In the genomic region with DNA sequence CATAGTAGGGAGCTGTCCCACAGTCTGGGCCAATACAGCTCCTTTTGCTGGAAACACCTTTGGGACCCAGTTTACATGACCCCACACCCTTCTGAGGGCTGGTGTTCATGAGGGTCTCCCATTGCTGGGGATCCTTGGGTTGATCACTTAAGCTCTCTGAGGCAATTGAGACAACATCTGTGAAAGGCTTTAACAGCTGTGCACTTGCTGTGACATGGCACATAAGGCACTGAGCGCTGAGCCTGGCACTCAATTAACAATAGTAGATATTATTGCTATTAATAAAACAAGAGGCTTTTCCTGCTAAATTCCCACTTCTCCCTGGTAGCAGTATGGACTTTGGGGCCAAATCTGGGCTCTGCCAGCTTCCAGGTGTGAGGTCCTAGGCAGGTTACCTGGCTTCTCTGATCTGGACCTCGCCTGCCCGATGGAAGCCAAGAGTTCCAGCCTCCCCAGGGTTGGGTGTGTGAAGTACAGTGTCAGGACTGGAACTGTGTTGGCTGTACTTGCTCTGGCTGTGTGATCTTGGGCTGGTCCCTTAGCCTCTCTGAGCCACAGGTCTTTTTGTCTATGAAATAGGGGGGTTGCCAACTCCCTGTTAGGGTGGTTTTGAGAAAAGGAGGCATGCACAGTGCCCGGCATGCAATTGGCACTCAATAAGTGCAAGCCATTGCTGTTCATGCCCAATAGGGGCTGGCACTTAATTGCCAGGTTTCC, we compare ENCODE assay signal across 10 cellular contexts. TPM values are rescaled to one million over a fixed set of nuclear protein-coding genes. Genes with fewer than 3 reads are reported as not detected.
DNase-seq lines count a peak whose midpoint lies in the region; ATAC-seq and TF ChIP-seq lines count a peak whose summit lies in the region.
"Had no signal": no experiment of that assay in that cellular context is flagged by ENCODE, and none has a peak within 500 bp of the region (broad histone marks: within the 10 kb centered on the region; RNA-seq: fewer than 3 reads in every experiment).

No MANE protein-coding gene starts in this region.

- DNase-seq in CD4-positive, alpha-beta T cell: no peak
- DNase-seq in GM10248 (ENCODE audit: extremely low spot score): no peak
- DNase-seq: NCI-H1694 had no signal

- peak overlapping the region; percentile 89 for H3K27ac Mint-ChIP-seq in CD4-positive, alpha-beta T cell

- H3K27me3 ChIP-seq in CD4-positive, alpha-beta T cell (ENCODE audit: control insufficient read depth, insufficient read depth, low read length): no peaks in the 10 kb centered on the region
- peaks cover 9% of the 10 kb centered on the region for H3K27me3 ChIP-seq in Loucy (ENCODE audit: insufficient read depth, low read length, poor library complexity, severe bottlenecking)
- H3K27me3 ChIP-seq in duodenal mucosa (ENCODE audit: control insufficient read depth in 1 of 2, insufficient read depth in 2 of 2, low read length in 2 of 2): no peaks in the 10 kb centered on the region
- peaks cover 4% of the 10 kb centered on the region for H3K27me3 ChIP-seq in neutrophil

- H3K27me3 Mint-ChIP-seq in CD4-positive, alpha-beta T cell: no peaks in the 10 kb centered on the region

- H3K9me2 ChIP-seq in Loucy (replicated peaks; ENCODE audit: low read depth, low read length): no peaks in the 10 kb centered on the region

- CTCF ChIA-PET in CD4-positive, alpha-beta T cell (lab: Charles Lee): interaction anchor here (8.4 to 16.9 kb wide), 2 partner anchors 12 to 42 kb away, joined by 56 to 487 read pairs; no protein-coding TSS in a partner anchor
- CTCF ChIA-PET in GM10248 (lab: Yijun Ruan, JAX): interaction anchor here (1.2 to 25.8 kb wide), 4 partner anchors 10 to 34 kb away, joined by 3 to 1216 read pairs (median 20); no protein-coding TSS in a partner anchor

- H3K4me2 ChIP-seq in Loucy (ENCODE audit: low read depth, low read length, poor library complexity, severe bottlenecking): peak overlapping the region; percentile 99

- no peaks in the 10 kb centered on the region for H3K9me3 ChIP-seq in CD4-positive, alpha-beta T cell (ENCODE audit: control insufficient read depth, low read length)
- H3K9me3 ChIP-seq in Loucy (ENCODE audit: insufficient read depth, low read depth, low read length) (no peaks in the 10 kb centered on the region), duodenal mucosa (ENCODE audit: control insufficient read depth in 1 of 2, low read length in 2 of 2) (no peaks in the 10 kb centered on the region), neutrophil (no peaks in the 10 kb centered on the region)

- H3K4me3 Mint-ChIP-seq in CD4-positive, alpha-beta T cell: peak overlapping the region; percentile 88

- peaks cover 79% of the 10 kb centered on the region for H3K79me2 ChIP-seq in Loucy (ENCODE audit: insufficient read depth, low read length)

- peak overlapping the region; percentile 64 for H3K27ac ChIP-seq in CD4-positive, alpha-beta T cell (ENCODE audit: low read depth, low read length)
- H3K27ac ChIP-seq in duodenal mucosa (ENCODE audit: low read depth, low read length) (peak overlapping the region; percentile 54), neutrophil (peak overlapping the region; percentile 95)

- H3K9ac ChIP-seq in Loucy (ENCODE audit: low read depth, low read length, poor library complexity, severe bottlenecking) (peak overlapping the region; percentile 99), duodenal mucosa (ENCODE audit: low read depth in 1 of 2, low read length in 2 of 2) (peak overlapping the region in 1 of 2 donors; percentile 26)

- intact Hi-C loops in CD4-positive, alpha-beta T cell (cut with DNase I, micrococcal nuclease): loop anchor here (2.0 to 10.0 kb wide), 3 partner anchors 16 to 188 kb away; partner anchors contain the start of gene ATXN2 (in 2 of the 2)

- ATAC-seq in CD4-positive, alpha-beta T cell (ENCODE audit: poor library complexity): no peak
- no peak for ATAC-seq in GM19455 (IDR thresholded peaks at IDR 0.05; ENCODE audit: unreplicated experiment)
- ATAC-seq in HG03520 (IDR thresholded peaks at IDR 0.05; ENCODE audit: unreplicated experiment): no peak
- ATAC-seq in HG02970 (IDR thresholded peaks at IDR 0.05; ENCODE audit: low FRiP score, unreplicated experiment): no peak
- ATAC-seq: esophagus mucosa had no signal

- 0 out of 2 replicates have a peak, but pooled peaks cover 2% of the 10 kb centered on the region for H3F3A ChIP-seq in Loucy (ENCODE audit: low read depth)

- H3K36me3 Mint-ChIP-seq in CD4-positive, alpha-beta T cell (ENCODE audit: low read depth): peaks cover 15% of the 10 kb centered on the region

- H3K4me3 ChIP-seq in Loucy (ENCODE audit: low read length, poor library complexity, severe bottlenecking): peak overlapping the region; percentile 97
- peak overlapping the region; percentile 43 to 84 for H3K4me3 ChIP-seq in duodenal mucosa (ENCODE audit: low read depth in 1 of 2, low read length in 2 of 2)
- peak overlapping the region; percentile 25 to 85 for H3K4me3 ChIP-seq in neutrophil (ENCODE audit: low read depth in 1 of 2, low read length in 1 of 2)

- H3K4me1 ChIP-seq in Loucy (ENCODE audit: insufficient read depth, low read length, poor library complexity, severe bottlenecking): peaks cover 79% of the 10 kb centered on the region
- peaks cover 45 to 76% of the 10 kb centered on the region in 2 donors for H3K4me1 ChIP-seq in duodenal mucosa (ENCODE audit: control insufficient read depth in 1 of 2, insufficient read depth in 2 of 2, low read length in 2 of 2)
- H3K4me1 ChIP-seq in neutrophil (ENCODE audit: control insufficient read depth in 1 of 2, insufficient read depth in 1 of 2, low read depth in 1 of 2, low read length in 1 of 2): peaks cover 73 to 82% of the 10 kb centered on the region in 2 experiments

- peaks cover 84% of the 10 kb centered on the region for H3K4me1 Mint-ChIP-seq in CD4-positive, alpha-beta T cell (ENCODE audit: low read depth)

- TF ChIP-seq CTCF in CD4-positive, alpha-beta T cell (IDR thresholded peaks at IDR 0.05): no peak
- TF ChIP-seq CTCF in Loucy (conservative IDR thresholded peaks at IDR 0.05; ENCODE audit: low read length) (no peak), neutrophil (IDR thresholded peaks at IDR 0.05) (no peak), GM10248 (IDR thresholded peaks at IDR 0.05; ENCODE audit: control extremely low read depth, extremely low read depth, low read depth, missing control alignments) (no peak)

- H2AFZ ChIP-seq in Loucy (ENCODE audit: low read length): no peak overlapping the region

- no peaks in the 10 kb centered on the region for H3K36me3 ChIP-seq in Loucy (ENCODE audit: insufficient read depth, low read length)
- no peaks in the 10 kb centered on the region for H3K36me3 ChIP-seq in duodenal mucosa (ENCODE audit: control insufficient read depth in 1 of 2, insufficient read depth in 2 of 2, low read length in 2 of 2)
- H3K36me3 ChIP-seq in neutrophil: no peaks in the 10 kb centered on the region

- H3K9me3 Mint-ChIP-seq in CD4-positive, alpha-beta T cell: no peaks in the 10 kb centered on the region

- POLR2A ChIA-PET in CD4-positive, alpha-beta T cell (lab: Charles Lee): interaction anchor here (0.6 to 7.0 kb wide), 7 partner anchors 12 to 188 kb away, joined by 3 to 66 read pairs (median 5); no protein-coding TSS in a partner anchor
- POLR2A ChIA-PET in GM10248 (lab: Yijun Ruan, JAX): interaction anchor here (0.6 to 0.8 kb wide), 2 partner anchors 26 kb away, joined by 3 read pairs; no protein-coding TSS in a partner anchor

- peaks cover 74% of the 10 kb centered on the region for H4K20me1 ChIP-seq in Loucy (ENCODE audit: insufficient read depth, low read length, poor library complexity, severe bottlenecking)

RNA-seq across cellular contexts. Expression of gene SH2B3, which starts 3.1 kb away (rescaled TPM):
- total RNA-seq in CD4-positive, alpha-beta T cell: 10 to 100 TPM; 42.3 to 46.4 TPM

RNA-seq across cellular contexts. Expression of gene PHETA1, which starts 39.9 kb away (rescaled TPM):
- total RNA-seq in CD4-positive, alpha-beta T cell: 1 to 10 TPM; 1.3 to 1.7 TPM
